In genomic region chr10:22103701-22104100, GRCh38 we compare ENCODE assay signal across 1 cellular context.
TF ChIP-seq lines count a peak whose summit lies in the region.

No MANE protein-coding gene starts in this region.

TF ChIP-seq in K562, 482 proteins besides CTCF, POLR2A, EP300 and RAD21 (continued from another document and continues in another):
- no peak for TF ChIP-seq ZBTB40 (IDR thresholded peaks at IDR 0.05)
- no peak for TF ChIP-seq ZBTB40 (CRISPR knock-in tag; IDR thresholded peaks at IDR 0.05)
- no peak for TF ChIP-seq MBD1 (CRISPR knock-in tag; IDR thresholded peaks at IDR 0.05)
- no peak for TF ChIP-seq CHD4 (IDR thresholded peaks at IDR 0.05; ENCODE audit: insufficient read depth, insufficient replicate concordance, low read depth, low read length, poor library complexity, severe bottlenecking)
- no peak for TF ChIP-seq MLX (CRISPR knock-in tag; conservative IDR thresholded peaks at IDR 0.05)
- no peak for TF ChIP-seq ID3 (CRISPR knock-in tag; IDR thresholded peaks at IDR 0.05)
- no peak for TF ChIP-seq ID3 (tag; IDR thresholded peaks at IDR 0.05)
- no peak for TF ChIP-seq NBN (IDR thresholded peaks at IDR 0.05; ENCODE audit: low read depth)
- TF ChIP-seq MEIS2 (IDR thresholded peaks at IDR 0.05; ENCODE audit: partially characterized antibody): peak; percentile 23
- 0 out of 2 replicates have a peak, but pooled peaks have one; percentile 15 for TF ChIP-seq DPF2 (IDR thresholded peaks at IDR 0.05)
- TF ChIP-seq ZNF699 (CRISPR knock-in tag; IDR thresholded peaks at IDR 0.05; ENCODE audit: insufficient replicate concordance): no peak
- no peak for TF ChIP-seq ZNF586 (CRISPR knock-in tag; conservative IDR thresholded peaks at IDR 0.05)
- no peak for TF ChIP-seq ZMIZ1 (IDR thresholded peaks at IDR 0.05; ENCODE audit: low read depth in 2 of 2, low read length in 2 of 2)
- TF ChIP-seq PKNOX1 (IDR thresholded peaks at IDR 0.05): peak; percentile 58
- 0 out of 2 replicates have a peak, but pooled peaks have one; percentile 26 for TF ChIP-seq SMC3 (conservative IDR thresholded peaks at IDR 0.05; ENCODE audit: insufficient read depth, low read depth, low read length)
- no peak for TF ChIP-seq ZKSCAN8 (CRISPR knock-in tag; IDR thresholded peaks at IDR 0.05)
- no peak for TF ChIP-seq PBX2 (CRISPR knock-in tag; IDR thresholded peaks at IDR 0.05; ENCODE audit: low read depth)
- peak; percentile 50 for TF ChIP-seq PBX2 (tag; conservative IDR thresholded peaks at IDR 0.05; ENCODE audit: low read depth)
- no peak for TF ChIP-seq BRF2 (IDR thresholded peaks at IDR 0.05; ENCODE audit: borderline replicate concordance, insufficient read depth, insufficient read length)
- no peak for TF ChIP-seq HES1 (IDR thresholded peaks at IDR 0.05; ENCODE audit: low read depth)
- no peak for TF ChIP-seq POLR2H (tag; IDR thresholded peaks at IDR 0.05; ENCODE audit: low read depth)
- TF ChIP-seq UBTF (IDR thresholded peaks at IDR 0.05; ENCODE audit: borderline replicate concordance in 1 of 2, low read depth in 2 of 2, low read length in 2 of 2): no peak
- TF ChIP-seq PHF8 (IDR thresholded peaks at IDR 0.05; ENCODE audit: borderline replicate concordance, low read length): no peak
- TF ChIP-seq ZNF431 (CRISPR knock-in tag; IDR thresholded peaks at IDR 0.05): no peak
- no peak for TF ChIP-seq ARNT (IDR thresholded peaks at IDR 0.05)
- TF ChIP-seq TFAP4 (CRISPR knock-in tag; IDR thresholded peaks at IDR 0.05; ENCODE audit: borderline replicate concordance): no peak
- TF ChIP-seq GATAD2B (IDR thresholded peaks at IDR 0.05; ENCODE audit: borderline replicate concordance): no peak
